ENCODE assay signal across 18 cellular contexts in genomic region chr1:25748531-25749205, GRCh38. TPM values are rescaled to one million over a fixed set of nuclear protein-coding genes. Genes with fewer than 3 reads are reported as not detected.
DNase-seq lines count a peak whose midpoint lies in the region; ATAC-seq and TF ChIP-seq lines count a peak whose summit lies in the region.
"Had no signal": no experiment of that assay in that cellular context is flagged by ENCODE, and none has a peak within 500 bp of the region (broad histone marks: within the 10 kb centered on the region; RNA-seq: fewer than 3 reads in every experiment).

No MANE protein-coding gene starts in this region.

- no peak overlapping the region for H2BK15ac ChIP-seq in IMR-90 (ENCODE audit: low read depth, low read length)

- H2AK5ac ChIP-seq in IMR-90 (ENCODE audit: low read depth, low read length) = no peak overlapping the region
- no peak overlapping the region for H2AK5ac ChIP-seq in trophoblast cell (ENCODE audit: low read length)

- no peak overlapping the region for H3K4me3 ChIP-seq in IMR-90 (ENCODE audit: insufficient read depth, low read depth, low read length)
- no peak overlapping the region for H3K4me3 ChIP-seq in trophoblast cell (ENCODE audit: low read depth, low read length)
- H3K4me3 ChIP-seq: heart right ventricle, SJSA1, smooth muscle cell, uterus had no signal

- H3K14ac ChIP-seq in IMR-90 (replicated peaks; ENCODE audit: low read depth, low read length) (no peak overlapping the region), trophoblast cell (ENCODE audit: low read length) (no peak overlapping the region)

- H2AFZ ChIP-seq in IMR-90 (replicated peaks; ENCODE audit: low read length, poor library complexity) (no peak overlapping the region), trophoblast cell (ENCODE audit: insufficient read depth, low read length, poor library complexity) (no peak overlapping the region)
- H2AFZ ChIP-seq: parathyroid adenoma had no signal

- H3K4me2 ChIP-seq in IMR-90 (ENCODE audit: low read depth, low read length) (no peak overlapping the region), trophoblast cell (ENCODE audit: low read length) (no peak overlapping the region)
- H3K4me2 ChIP-seq: smooth muscle cell had no signal

- no peak overlapping the region for H2AK9ac ChIP-seq in IMR-90 (replicated peaks; ENCODE audit: low read depth, low read length, poor library complexity)

- H3K23ac ChIP-seq in IMR-90 (ENCODE audit: low read depth, low read length) (no peak overlapping the region), trophoblast cell (ENCODE audit: low read length) (no peak overlapping the region)

- H3K18ac ChIP-seq in IMR-90 (ENCODE audit: low read depth, low read length) (peak overlapping the region; percentile 16; the same call in 1 of the 2 replicates), trophoblast cell (ENCODE audit: low read length) (no peak overlapping the region)

- no peak overlapping the region for H3K4me3 Mint-ChIP-seq in glutamatergic neuron (ENCODE audit: unreplicated experiment)
- H3K4me3 Mint-ChIP-seq: activated T-cell treated with anti-CD3 and anti-CD28 coated beads, Interleukin-2, amount 50 U/mL, for 24 hours had no signal

- dilution Hi-C loops in IMR-90 (cut with HindIII; ENCODE audit: low sequenced_read_pairs, unreplicated experiment) = no loop called here

- H4K5ac ChIP-seq in IMR-90 (ENCODE audit: low read depth, low read length) = peak overlapping the region; percentile 24; the same call in 1 of the 2 replicates

- H3K27ac Mint-ChIP-seq in glutamatergic neuron (ENCODE audit: unreplicated experiment) = no peak overlapping the region
- H3K27ac Mint-ChIP-seq: activated T-cell treated with anti-CD3 and anti-CD28 coated beads, Interleukin-2, amount 50 U/mL, for 24 hours had no signal

- H3K9me1 ChIP-seq in IMR-90 (ENCODE audit: insufficient read depth, low read length) = no peaks in the 10 kb centered on the region

- POLR2A ChIA-PET in IMR-90 (lab: Charles Lee; ENCODE audit: unreplicated experiment) = no interaction called here

- BruUV-seq in IMR-90 (replicated peaks; lab: Mats Ljungman, UMichigan) = no TSS peak

- TF ChIP-seq RAD21 in IMR-90 (IDR thresholded peaks at IDR 0.05; ENCODE audit: low read length) = no peak

- H3K27me3 Mint-ChIP-seq in glutamatergic neuron (ENCODE audit: unreplicated experiment) = peaks cover 3% of the 10 kb centered on the region
- H3K27me3 Mint-ChIP-seq: activated T-cell treated with anti-CD3 and anti-CD28 coated beads, Interleukin-2, amount 50 U/mL, for 24 hours had no signal

- H4K91ac ChIP-seq in IMR-90 (ENCODE audit: insufficient read depth, low read depth, low read length) (no peak overlapping the region), trophoblast cell (ENCODE audit: low read depth, low read length) (no peak overlapping the region)

- peaks cover 6% of the 10 kb centered on the region for H3K36me3 Mint-ChIP-seq in glutamatergic neuron (ENCODE audit: unreplicated experiment)

- peaks cover 3% of the 10 kb centered on the region; the same call in 1 of the 2 replicates for H3K4me1 ChIP-seq in IMR-90 (ENCODE audit: control insufficient read depth, insufficient read depth, low read length)
- no peaks in the 10 kb centered on the region for H3K4me1 ChIP-seq in trophoblast cell (ENCODE audit: control insufficient read depth in 1 of 2, insufficient read depth in 2 of 2, low read length in 2 of 2)
- H3K4me1 ChIP-seq: SJSA1 had no signal

- H3K27me3 ChIP-seq in IMR-90 (ENCODE audit: control insufficient read depth, insufficient read depth, low read length) (no peaks in the 10 kb centered on the region), trophoblast cell (ENCODE audit: insufficient read depth, low read length) (no peaks in the 10 kb centered on the region)
- H3K27me3 ChIP-seq: BE2C, heart right ventricle, SJSA1, uterus had no signal

- H3K4me1 Mint-ChIP-seq in glutamatergic neuron (ENCODE audit: low read depth, unreplicated experiment) = peaks cover 9% of the 10 kb centered on the region

- H3K79me1 ChIP-seq in IMR-90 (ENCODE audit: low read depth in 1 of 2, low read length in 2 of 2) = no peaks in the 10 kb centered on the region
- no peaks in the 10 kb centered on the region for H3K79me1 ChIP-seq in trophoblast cell (ENCODE audit: low read length)

- no peak overlapping the region for H3K4ac ChIP-seq in IMR-90 (ENCODE audit: low read depth, low read length)
- no peak overlapping the region for H3K4ac ChIP-seq in trophoblast cell (ENCODE audit: low read depth, low read length)

- no peak for TF ChIP-seq POLR2A in IMR-90 (IDR thresholded peaks at IDR 0.05; ENCODE audit: low read depth, low read length)

- CTCF ChIA-PET in IMR-90 (lab: Yijun Ruan, JAX) = no interaction called here

- H3K56ac ChIP-seq in IMR-90 (ENCODE audit: extremely low read depth, insufficient read depth, low read length) = no peak overlapping the region

- H3K9ac ChIP-seq in IMR-90 (ENCODE audit: low read depth, low read length) = no peak overlapping the region
- no peak overlapping the region for H3K9ac ChIP-seq in trophoblast cell (ENCODE audit: low read length)
- H3K9ac ChIP-seq: parathyroid adenoma had no signal

- no peak overlapping the region for H2BK120ac ChIP-seq in IMR-90 (ENCODE audit: low read depth, low read length)
- no peak overlapping the region for H2BK120ac ChIP-seq in trophoblast cell (ENCODE audit: insufficient read depth, low read length, poor library complexity)

- in situ Hi-C loops in IMR-90 (cut with MboI; ENCODE audit: low sequenced_read_pairs) = no loop called here

- no peaks in the 10 kb centered on the region for H3K9me3 ChIP-seq in IMR-90 (ENCODE audit: control insufficient read depth, insufficient read depth, low read length)
- no peaks in the 10 kb centered on the region for H3K9me3 ChIP-seq in trophoblast cell (ENCODE audit: insufficient read depth, low read depth, low read length)
- H3K9me3 ChIP-seq: BE2C, heart right ventricle, SJSA1, uterus had no signal

- ATAC-seq in IMR-90 (ENCODE audit: low read depth) (no peak), HG02571 (IDR thresholded peaks at IDR 0.05; ENCODE audit: unreplicated experiment) (no peak)
- ATAC-seq: heart right ventricle, left colon had no signal

- no peak overlapping the region for H3K27ac ChIP-seq in IMR-90 (ENCODE audit: insufficient read depth, low read length)
- H3K27ac ChIP-seq in caudate nucleus (ENCODE audit: low read depth, low read length) = peak overlapping the region; percentile 36
- H3K27ac ChIP-seq in trophoblast cell (ENCODE audit: low read depth, low read length) = no peak overlapping the region
- H3K27ac ChIP-seq: epithelial cell of prostate, heart right ventricle, parathyroid adenoma, SJSA1, uterus had no signal

- peaks cover 5% of the 10 kb centered on the region for H3K9me3 Mint-ChIP-seq in glutamatergic neuron (ENCODE audit: unreplicated experiment)
- H3K9me3 Mint-ChIP-seq: activated T-cell treated with anti-CD3 and anti-CD28 coated beads, Interleukin-2, amount 50 U/mL, for 24 hours had no signal

- peaks cover 12% of the 10 kb centered on the region; the same call in 1 of the 2 replicates for H3K36me3 ChIP-seq in IMR-90 (ENCODE audit: control insufficient read depth, insufficient read depth, low read length)
- H3K36me3 ChIP-seq in trophoblast cell (ENCODE audit: control insufficient read depth in 1 of 2, insufficient read depth in 2 of 2, low read length in 2 of 2) = no peaks in the 10 kb centered on the region
- H3K36me3 ChIP-seq: BE2C, SJSA1, uterus had no signal

- H3K79me2 ChIP-seq in trophoblast cell (ENCODE audit: control insufficient read depth, insufficient read depth, low read length, poor library complexity) = no peaks in the 10 kb centered on the region
- H3K79me2 ChIP-seq: parathyroid adenoma had no signal

- WGBS in IMR-90 (ENCODE audit: extremely low coverage in 2 of 2, insufficient read length in 1 of 2), 2 experiments = 67% methylated on average over 1 of the region's 8 CpGs; no CpG with 5 or more reads in 1 of the 2 experiments
- no CpG with 5 or more reads among the region's 8 CpGs for WGBS in trophoblast cell (ENCODE audit: extremely low coverage, insufficient coverage, insufficient read length)

- H2BK5ac ChIP-seq in IMR-90 (ENCODE audit: low read depth, low read length, poor library complexity, severe bottlenecking) (no peak overlapping the region), trophoblast cell (ENCODE audit: low read depth, low read length, poor library complexity) (no peak overlapping the region)

- H4K12ac ChIP-seq in trophoblast cell (ENCODE audit: low read depth, low read length) = no peak overlapping the region

- DNase-seq in IMR-90 (no peak), NCI-H345 treated with DMSO at 0.1 percent for 48 hours (lab: John Stamatoyannopoulos, UW; ENCODE audit: unreplicated experiment) (peak; percentile 22), caudate nucleus (lab: John Stamatoyannopoulos, UW) (peak in 1 of 61 donors; percentile 95), trophoblast cell (peak; percentile 33 to 81), glutamatergic neuron (no peak)
- DNase-seq in effector CD8-positive, alpha-beta T cell (lab: John Stamatoyannopoulos, UW) = no peak
- DNase-seq: activated T-cell treated with anti-CD3 and anti-CD28 coated beads, Interleukin-2, amount 50 U/mL, for 24 hours; BE2C; GOT3; heart right ventricle; left colon; stimulated activated naive CD4-positive, alpha-beta T cell; uterus had no signal

- no peaks in the 10 kb centered on the region for H4K20me1 ChIP-seq in IMR-90 (ENCODE audit: insufficient read depth, low read length)

- H2BK20ac ChIP-seq in IMR-90 (ENCODE audit: low read depth, low read length) = no peak overlapping the region

- no peak overlapping the region for H2BK12ac ChIP-seq in trophoblast cell (ENCODE audit: low read length)

- H4K8ac ChIP-seq in IMR-90 (ENCODE audit: low read depth in 2 of 2, low read length in 2 of 2) (no peak overlapping the region), trophoblast cell (ENCODE audit: low read depth, low read length) (no peak overlapping the region)

- TF ChIP-seq CTCF in IMR-90 (conservative IDR thresholded peaks at IDR 0.05; ENCODE audit: low read depth, low read length) = no peak
- TF ChIP-seq CTCF in glutamatergic neuron (IDR thresholded peaks at IDR 0.05; ENCODE audit: partially characterized antibody, unreplicated experiment) = no peak

- intact Hi-C loops in IMR-90 (cut with micrococcal nuclease) = no loop called here

TF ChIP-seq in IMR-90, 13 proteins besides CTCF, POLR2A, EP300 and RAD21:
- no peak for TF ChIP-seq CHD1 (IDR thresholded peaks at IDR 0.05; ENCODE audit: low read depth, low read length)
- no peak for TF ChIP-seq BHLHE40 (IDR thresholded peaks at IDR 0.05; ENCODE audit: low read depth, low read length)
- no peak for TF ChIP-seq MAFK (IDR thresholded peaks at IDR 0.05; ENCODE audit: low read depth, low read length)
- TF ChIP-seq NFE2L2 (IDR thresholded peaks at IDR 0.05; ENCODE audit: low read depth, low read length) = no peak

RNA-seq across cellular contexts. Expression of gene SELENON, which starts 51.3 kb away (rescaled TPM):
- total RNA-seq in IMR-90 (2012; rRNA removed) (9.1 and 10.0 TPM in 2 replicates), glutamatergic neuron (ENCODE audit: unreplicated experiment) (79.8 TPM)
- 86.4 and 114 TPM in 2 replicates for polyA plus RNA-seq in IMR-90 (2012; rRNA removed)
- 67.8 and 132 TPM in 2 replicates for polyA plus RNA-seq in IMR-90 (2012; cell fraction: cytosol; rRNA removed)
- polyA plus RNA-seq in IMR-90 (2012; cell fraction: nucleus; rRNA removed; ENCODE audit: low replicate concordance) = 82.8 and 113 TPM in 2 replicates
- 54.3 and 54.5 TPM in 2 replicates for polyA plus RNA-seq in trophoblast cell (2013)

Comparison
In these comparisons a context has a peak if more than half of its experiments do, and no peak if none do; other contexts are left out.
1. DNase-seq: peak in NCI-H345 treated with DMSO at 0.1 percent for 48 hours (single experiment) and trophoblast cell (2 of 2); none in IMR-90 (single experiment), effector CD8-positive, alpha-beta T cell (single experiment) and glutamatergic neuron (single experiment).